18 cellular contexts compared by ENCODE assay signal in the genomic region with DNA sequence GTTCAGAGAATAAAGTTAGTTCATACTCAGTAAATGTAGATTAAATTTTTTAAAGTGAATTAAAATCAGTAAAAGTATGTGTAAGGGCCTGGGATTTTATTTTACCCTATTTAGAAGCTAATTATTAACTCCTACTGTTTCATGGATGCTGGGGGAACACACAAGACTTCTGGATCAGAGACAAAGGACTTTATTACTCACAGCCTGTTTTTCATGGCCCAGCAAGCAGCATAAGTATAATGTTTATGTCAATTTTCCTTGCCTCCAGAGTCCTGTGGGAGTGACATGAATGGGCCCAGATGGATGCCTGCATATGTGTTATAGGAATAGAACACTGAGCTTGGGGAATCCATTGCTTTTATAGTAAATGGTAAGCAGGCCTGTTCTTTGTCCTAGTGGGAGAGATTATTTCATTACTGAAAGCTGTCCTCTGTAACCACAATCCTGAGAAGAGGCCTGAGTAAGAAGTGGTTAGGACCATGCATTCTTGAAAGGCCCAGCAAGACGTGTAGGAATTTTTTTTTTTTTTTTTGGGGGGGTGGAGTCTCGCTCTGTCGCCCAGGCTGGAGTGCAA. TPM values are rescaled to one million over a fixed set of nuclear protein-coding genes. Genes with fewer than 3 reads are reported as not detected.
DNase-seq lines count a peak whose midpoint lies in the region; ATAC-seq and TF ChIP-seq lines count a peak whose summit lies in the region.
"Had no signal": no experiment of that assay in that cellular context is flagged by ENCODE, and none has a peak within 500 bp of the region (broad histone marks: within the 10 kb centered on the region; RNA-seq: fewer than 3 reads in every experiment).

No MANE protein-coding gene starts in this region.

- intact Hi-C loops in right cardiac atrium (cut with DNase I): no loop called here

- peaks cover 5% of the 10 kb centered on the region for H3K36me3 ChIP-seq in cardiac muscle cell
- H3K36me3 ChIP-seq in OCI-LY3 (replicated peaks; ENCODE audit: low read depth, low read length): no peaks in the 10 kb centered on the region
- peaks cover 0 to 8% (median 6%) of the 10 kb centered on the region in 5 donors for H3K36me3 ChIP-seq in subcutaneous abdominal adipose tissue (ENCODE audit: control insufficient read depth in 5 of 5, insufficient read depth in 5 of 5, low read length in 5 of 5)
- H3K36me3 ChIP-seq: uterus had no signal

- TF ChIP-seq CTCF in cardiac muscle cell (IDR thresholded peaks at IDR 0.05; ENCODE audit: low read depth, low read length) (no peak), OCI-LY3 (IDR thresholded peaks at IDR 0.05; ENCODE audit: low read depth, low read length) (no peak)

- 94% methylated on average over 3 of the region's 3 CpGs for WGBS in right cardiac atrium

- H2AFZ ChIP-seq in OCI-LY3 (ENCODE audit: low read depth, low read length): no peak overlapping the region

- H3K4me2 ChIP-seq in OCI-LY3 (ENCODE audit: low read length): peak overlapping the region; percentile 51

- no peaks in the 10 kb centered on the region for H3K9me3 ChIP-seq in cardiac muscle cell (ENCODE audit: low read depth)
- no peaks in the 10 kb centered on the region for H3K9me3 ChIP-seq in right cardiac atrium (ENCODE audit: control insufficient read depth, low read length)
- no peaks in the 10 kb centered on the region for H3K9me3 ChIP-seq in OCI-LY3 (ENCODE audit: insufficient read depth, low read length)
- H3K9me3 ChIP-seq in subcutaneous abdominal adipose tissue (ENCODE audit: control insufficient read depth in 5 of 5, low read length in 5 of 5): no peaks in the 10 kb centered on the region
- H3K9me3 ChIP-seq: psoas muscle, uterus had no signal

- peak overlapping the region; percentile 77 for H3K27ac ChIP-seq in cardiac muscle cell
- H3K27ac ChIP-seq in right cardiac atrium (ENCODE audit: low read length): no peak overlapping the region
- H3K27ac ChIP-seq in OCI-LY3 (ENCODE audit: low read length): no peak overlapping the region
- peak overlapping the region; percentile 11 for H3K27ac ChIP-seq in subcutaneous abdominal adipose tissue (ENCODE audit: low read depth, low read length)
- H3K27ac ChIP-seq: psoas muscle, uterus had no signal

- H3K27me3 ChIP-seq in cardiac muscle cell: no peaks in the 10 kb centered on the region
- no peaks in the 10 kb centered on the region for H3K27me3 ChIP-seq in right cardiac atrium (ENCODE audit: control insufficient read depth, insufficient read depth)
- H3K27me3 ChIP-seq in OCI-LY3 (ENCODE audit: low read depth, low read length): no peaks in the 10 kb centered on the region
- no peaks in the 10 kb centered on the region for H3K27me3 ChIP-seq in subcutaneous abdominal adipose tissue (ENCODE audit: control insufficient read depth in 5 of 5, insufficient read depth in 4 of 5, low read length in 5 of 5)
- H3K27me3 ChIP-seq: uterus had no signal

- no peak for ATAC-seq in right cardiac atrium
- no peak for ATAC-seq in GM21390 (IDR thresholded peaks at IDR 0.05; ENCODE audit: unreplicated experiment)
- ATAC-seq in GM21723 (IDR thresholded peaks at IDR 0.05; ENCODE audit: unreplicated experiment): no peak
- ATAC-seq: activated T-helper 17 cell treated with anti-CD3 and anti-CD28 coated beads, Interleukin-2, amount 50 U/mL, for 72 hours; effector memory CD8-positive, alpha-beta T cell; natural killer cell; psoas muscle had no signal

- peaks cover 27% of the 10 kb centered on the region for H3K4me1 ChIP-seq in cardiac muscle cell (ENCODE audit: low read depth)
- H3K4me1 ChIP-seq in right cardiac atrium (ENCODE audit: control insufficient read depth, insufficient read depth, low read length): peaks cover 8% of the 10 kb centered on the region
- H3K4me1 ChIP-seq in OCI-LY3 (ENCODE audit: low read length): peaks cover 10% of the 10 kb centered on the region
- H3K4me1 ChIP-seq in subcutaneous abdominal adipose tissue (ENCODE audit: control insufficient read depth in 5 of 5, insufficient read depth in 5 of 5, low read length in 5 of 5): peaks cover 4 to 44% (median 32%) of the 10 kb centered on the region in 5 donors
- H3K4me1 ChIP-seq: uterus had no signal

- H3K79me2 ChIP-seq in OCI-LY3 (ENCODE audit: low read length): peaks cover 23% of the 10 kb centered on the region

- no peak overlapping the region for H3K9ac ChIP-seq in OCI-LY3 (ENCODE audit: low read length)
- H3K9ac ChIP-seq in subcutaneous abdominal adipose tissue (ENCODE audit: low read length in 5 of 5): peak overlapping the region in 1 of 5 donors; percentile 41

- H3K4me3 ChIP-seq in cardiac muscle cell (no peak overlapping the region), right cardiac atrium (ENCODE audit: low read length) (no peak overlapping the region), OCI-LY3 (ENCODE audit: low read length) (no peak overlapping the region), subcutaneous abdominal adipose tissue (ENCODE audit: low read depth in 1 of 5, low read length in 5 of 5) (no peak overlapping the region)
- H3K4me3 ChIP-seq: psoas muscle, uterus had no signal

- no peaks in the 10 kb centered on the region for H4K20me1 ChIP-seq in OCI-LY3 (ENCODE audit: insufficient read depth, low read length)

- DNase-seq in cardiac muscle cell (ENCODE audit: low read depth in 1 of 2, low spot score in 1 of 2) (no peak), right cardiac atrium (no peak), iris pigment epithelial cell (ENCODE audit: low read depth) (peak; percentile 22)
- no peak for DNase-seq in activated T-cell treated with anti-CD3 and anti-CD28 coated beads, Interleukin-2, amount 50 U/mL, for 48 hours
- DNase-seq: activated B cell treated with CpG ODN at 0.5 μM for 24 hours; Calu3; effector memory CD8-positive, alpha-beta T cell; H7; natural killer cell; NCI-H2081 treated with DMSO at 0.1 percent for 48 hours; psoas muscle; stimulated activated CD4-positive, alpha-beta T cell treated with anti-CD3 and anti-CD28 coated beads, Interleukin-15, amount 100 ng/mL, for 24 hours; uterus had no signal

RNA-seq across cellular contexts. Expression of gene BLTP3A, which starts 25.5 kb away (rescaled TPM):
- total RNA-seq in cardiac muscle cell: 14.4 and 20.6 TPM in 2 replicates
- polyA plus RNA-seq in cardiac muscle cell: 6.4 and 12.7 TPM in 2 replicates
- total RNA-seq in right cardiac atrium: 10 to 100 TPM; 13.0 to 18.8 (median 17.5) TPM
- polyA plus RNA-seq in right cardiac atrium: 4.4 TPM

Comparison
In these comparisons a context has a peak if more than half of its experiments do, and no peak if none do; other contexts are left out.
1. H3K27ac ChIP-seq: peak in cardiac muscle cell (single experiment) and subcutaneous abdominal adipose tissue (single experiment); none in right cardiac atrium (single experiment) and OCI-LY3 (single experiment).